ENCODE assay signal across 8 cellular contexts in the genomic region with DNA sequence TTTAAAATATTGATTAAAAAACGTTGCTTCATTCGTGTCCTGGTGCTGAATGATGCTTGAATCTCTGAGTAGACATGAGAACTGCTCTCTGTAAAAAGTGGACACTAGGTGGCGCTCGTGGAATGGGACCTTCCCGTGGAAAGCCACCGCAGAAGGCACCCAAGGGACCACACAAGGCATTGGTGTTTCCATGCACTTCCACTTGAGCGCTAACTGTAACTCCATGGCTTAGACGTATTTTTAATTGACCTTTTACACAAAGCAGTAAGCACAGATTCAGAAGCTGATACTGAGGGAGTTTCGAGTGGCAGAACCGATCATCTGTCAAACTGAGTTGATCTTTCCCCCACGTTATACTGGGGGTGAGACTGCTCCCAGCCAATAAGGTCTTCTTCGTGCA.
A peak's percentile ranks its signal among the peaks of the same experiment; 100 is the strongest.
DNase-seq lines count a peak whose midpoint lies in the region; ATAC-seq lines count a peak whose summit lies in the region.

No MANE protein-coding gene starts in this region.

- H3K27ac ChIP-seq in caudate nucleus (ENCODE audit: low read depth, low read length), result no peak overlapping the region

- peak; percentile 58 for DNase-seq in A172 (ENCODE audit: low spot score)
- peak; percentile 72 for DNase-seq in NCI-H2227 treated with DMSO at 0.1 percent for 48 hours (lab: John Stamatoyannopoulos, UW)
- DNase-seq in activated CD4-positive, CD25-positive, alpha-beta regulatory T cell treated with anti-CD3 and anti-CD28 coated beads, Interleukin-2, amount 50 U/mL, for 16 hours (ENCODE audit: low read depth, low spot score), result peak; percentile 79
- DNase-seq in caudate nucleus (lab: John Stamatoyannopoulos, UW), result peak in 49 of 61 donors; percentile 12 to 90 (median 48)
- DNase-seq in left kidney (ENCODE audit: low read depth, low spot score), result peak; percentile 80
- DNase-seq in stimulated activated CD4-positive, alpha-beta T cell treated with anti-CD3 and anti-CD28 coated beads, TNF-alpha, amount 100 ng/mL, for 4 hours (ENCODE audit: low read depth in 3 of 3), result peak in 2 of 3 experiments; percentile 68 to 83

- ATAC-seq in GM18502 (IDR thresholded peaks at IDR 0.05; ENCODE audit: poor library complexity, unreplicated experiment) (peak; percentile 86), HG03097 (IDR thresholded peaks at IDR 0.05; ENCODE audit: low FRiP score, unreplicated experiment) (peak; percentile 54)
